1 cellular context compared by ENCODE assay signal in genomic region chr19:39409207-39409885, GRCh38.
A peak's percentile ranks its signal among the peaks of the same experiment; 100 is the strongest.
TF ChIP-seq lines count a peak whose summit lies in the region.

No MANE protein-coding gene starts in this region.

TF ChIP-seq in HepG2, 621 proteins besides CTCF, POLR2A, EP300 and RAD21 (continues in another document):
- TF ChIP-seq RFX3 (CRISPR knock-in tag; IDR thresholded peaks at IDR 0.05): no peak
- no peak for TF ChIP-seq CENPX (CRISPR knock-in tag; IDR thresholded peaks at IDR 0.05)
- TF ChIP-seq ZKSCAN5 (CRISPR knock-in tag; IDR thresholded peaks at IDR 0.05): no peak
- no peak for TF ChIP-seq TIGD3 (CRISPR knock-in tag; IDR thresholded peaks at IDR 0.05; ENCODE audit: borderline replicate concordance)
- TF ChIP-seq TMF1 (CRISPR knock-in tag; IDR thresholded peaks at IDR 0.05; ENCODE audit: low read depth): no peak
- no peak for TF ChIP-seq HNRNPL (IDR thresholded peaks at IDR 0.05; ENCODE audit: low read depth, low read length)
- 0 out of 2 replicates have a peak, but pooled peaks have one; percentile 19 for TF ChIP-seq MAX (IDR thresholded peaks at IDR 0.05)
- TF ChIP-seq ZBTB2 (CRISPR knock-in tag; IDR thresholded peaks at IDR 0.05; ENCODE audit: low read depth): 0 out of 2 replicates have a peak, but pooled peaks have one; percentile 30
- peak; percentile 30; the same call in 1 of the 2 replicates for TF ChIP-seq SP2 (CRISPR knock-in tag; IDR thresholded peaks at IDR 0.05)
- TF ChIP-seq THAP7 (CRISPR knock-in tag; IDR thresholded peaks at IDR 0.05): no peak
- no peak for TF ChIP-seq ZNF639 (CRISPR knock-in tag; conservative IDR thresholded peaks at IDR 0.05)
- TF ChIP-seq TRIM22 (IDR thresholded peaks at IDR 0.05): no peak
- TF ChIP-seq WIZ (CRISPR knock-in tag; IDR thresholded peaks at IDR 0.05): no peak
- TF ChIP-seq NFKB2 (CRISPR knock-in tag; IDR thresholded peaks at IDR 0.05; ENCODE audit: borderline replicate concordance): no peak
- TF ChIP-seq BRCA1 (CRISPR knock-in tag; IDR thresholded peaks at IDR 0.05): no peak
- no peak for TF ChIP-seq ZNF709 (CRISPR knock-in tag; IDR thresholded peaks at IDR 0.05)
- TF ChIP-seq ZNF737 (CRISPR knock-in tag; IDR thresholded peaks at IDR 0.05; ENCODE audit: borderline replicate concordance): no peak
- TF ChIP-seq PRDM10 (CRISPR knock-in tag; IDR thresholded peaks at IDR 0.05; ENCODE audit: low read depth): no peak; the same call in 1 of the 2 replicates
- no peak for TF ChIP-seq KDM6A (CRISPR knock-in tag; IDR thresholded peaks at IDR 0.05; ENCODE audit: low read depth)
- 0 out of 2 replicates have a peak, but pooled peaks have one; percentile 34 for TF ChIP-seq ZNF350 (CRISPR knock-in tag; IDR thresholded peaks at IDR 0.05; ENCODE audit: borderline replicate concordance, low read depth)
- TF ChIP-seq PBX2 (CRISPR knock-in tag; IDR thresholded peaks at IDR 0.05): no peak
- no peak for TF ChIP-seq MEF2D (CRISPR knock-in tag; IDR thresholded peaks at IDR 0.05)
- no peak for TF ChIP-seq PRPF4 (IDR thresholded peaks at IDR 0.05; ENCODE audit: low read depth, low read length, poor library complexity, severe bottlenecking)
- no peak for TF ChIP-seq ZNF629 (CRISPR knock-in tag; conservative IDR thresholded peaks at IDR 0.05)
- TF ChIP-seq ZNF496 (CRISPR knock-in tag; IDR thresholded peaks at IDR 0.05; ENCODE audit: insufficient replicate concordance): no peak
- TF ChIP-seq GATA4 (IDR thresholded peaks at IDR 0.05; ENCODE audit: borderline replicate concordance, low read depth): no peak
- TF ChIP-seq CHD4 (IDR thresholded peaks at IDR 0.05; ENCODE audit: borderline replicate concordance, low read length): no peak
- no peak for TF ChIP-seq NONO (IDR thresholded peaks at IDR 0.05)
- peak; percentile 44; the same call in 1 of the 2 replicates for TF ChIP-seq NONO (CRISPR knock-in tag; conservative IDR thresholded peaks at IDR 0.05)
- peak; percentile 72 for TF ChIP-seq RBM22 (optimal IDR thresholded peaks at IDR 0.05; ENCODE audit: low read length)
- no peak for TF ChIP-seq ZBTB49 (CRISPR knock-in tag; IDR thresholded peaks at IDR 0.05; ENCODE audit: borderline replicate concordance)
- TF ChIP-seq ZNF329 (CRISPR knock-in tag; IDR thresholded peaks at IDR 0.05; ENCODE audit: low read depth): no peak
- TF ChIP-seq GABPA (IDR thresholded peaks at IDR 0.05; ENCODE audit: low read depth, low read length): peak; percentile 60
- TF ChIP-seq GABPA (CRISPR knock-in tag; IDR thresholded peaks at IDR 0.05; ENCODE audit: low read depth): peak; percentile 88
- no peak for TF ChIP-seq PRMT3 (CRISPR knock-in tag; IDR thresholded peaks at IDR 0.05; ENCODE audit: borderline replicate concordance, low read depth)
- TF ChIP-seq ATF7-NPFF (CRISPR knock-in tag; IDR thresholded peaks at IDR 0.05; ENCODE audit: low read depth): no peak
- no peak for TF ChIP-seq DNMT3B (CRISPR knock-in tag; conservative IDR thresholded peaks at IDR 0.05)
- TF ChIP-seq CREM (IDR thresholded peaks at IDR 0.05): peak; percentile 89
- TF ChIP-seq CREM (CRISPR knock-in tag; IDR thresholded peaks at IDR 0.05): peak; percentile 45; the same call in 1 of the 2 replicates
- no peak for TF ChIP-seq ZNF543 (CRISPR knock-in tag; IDR thresholded peaks at IDR 0.05)
- no peak for TF ChIP-seq YY1 (IDR thresholded peaks at IDR 0.05; ENCODE audit: insufficient read depth, insufficient replicate concordance, low read depth, low read length)
- TF ChIP-seq ZNF614 (CRISPR knock-in tag; IDR thresholded peaks at IDR 0.05; ENCODE audit: borderline replicate concordance): no peak
- TF ChIP-seq SP1 (IDR thresholded peaks at IDR 0.05): no peak
- TF ChIP-seq SP1 (CRISPR knock-in tag; IDR thresholded peaks at IDR 0.05): no peak
- TF ChIP-seq HMGA1 (CRISPR knock-in tag; conservative IDR thresholded peaks at IDR 0.05): no peak
- no peak for TF ChIP-seq SMARCE1 (IDR thresholded peaks at IDR 0.05; ENCODE audit: borderline replicate concordance)
- no peak for TF ChIP-seq PAX8 (CRISPR knock-in tag; IDR thresholded peaks at IDR 0.05; ENCODE audit: borderline replicate concordance)
- no peak; the same call in 1 of the 2 replicates for TF ChIP-seq ZNF232 (CRISPR knock-in tag; IDR thresholded peaks at IDR 0.05; ENCODE audit: borderline replicate concordance)
- 0 out of 2 replicates have a peak, but pooled peaks have one; percentile 17 for TF ChIP-seq MXD3 (CRISPR knock-in tag; IDR thresholded peaks at IDR 0.05)
- TF ChIP-seq GMEB1 (CRISPR knock-in tag; IDR thresholded peaks at IDR 0.05; ENCODE audit: borderline replicate concordance): no peak
- TF ChIP-seq TSC22D2 (CRISPR knock-in tag; IDR thresholded peaks at IDR 0.05; ENCODE audit: borderline replicate concordance): peak; percentile 15; the same call in 1 of the 2 replicates
